In genomic region chr10:120824864-120825263, GRCh38 we compare ENCODE assay signal across 9 cellular contexts. TPM values are rescaled to one million over a fixed set of nuclear protein-coding genes. Genes with fewer than 3 reads are reported as not detected.
A peak's percentile ranks its signal among the peaks of the same experiment; 100 is the strongest.
DNase-seq lines count a peak whose midpoint lies in the region; ATAC-seq and TF ChIP-seq lines count a peak whose summit lies in the region.
"Had no signal": no experiment of that assay in that cellular context is flagged by ENCODE, and none has a peak within 500 bp of the region (broad histone marks: within the 10 kb centered on the region; RNA-seq: fewer than 3 reads in every experiment).

No MANE protein-coding gene starts in this region.

- no peaks in the 10 kb centered on the region for H3K27me3 ChIP-seq in liver (ENCODE audit: control insufficient read depth in 4 of 4, insufficient read depth in 4 of 4, low read length in 3 of 4)

- H3K36me3 Mint-ChIP-seq in T-helper 2 cell treated with Interferon-gamma antibody and Interleukin-4, amounts not matched to agents 5 μg/mL and 100 μg/mL, for 36 hours (ENCODE audit: low read depth): no peaks in the 10 kb centered on the region

- H3K4me3 Mint-ChIP-seq in T-helper 2 cell treated with Interferon-gamma antibody and Interleukin-4, amounts not matched to agents 5 μg/mL and 100 μg/mL, for 36 hours: no peak overlapping the region
- H3K4me3 Mint-ChIP-seq: T-helper 1 cell treated with Interleukin-12 subunit alpha and Interleukin-12 subunit beta and Interleukin-4 antibody, amounts not matched to agents 30 μg/mL and 1 μg/mL, for 36 hours had no signal

- H3K27ac Mint-ChIP-seq in T-helper 2 cell treated with Interferon-gamma antibody and Interleukin-4, amounts not matched to agents 5 μg/mL and 100 μg/mL, for 36 hours: no peak overlapping the region
- H3K27ac Mint-ChIP-seq: T-helper 1 cell treated with Interleukin-12 subunit alpha and Interleukin-12 subunit beta and Interleukin-4 antibody, amounts not matched to agents 30 μg/mL and 1 μg/mL, for 36 hours had no signal

- ATAC-seq in GM18520 (IDR thresholded peaks at IDR 0.05; ENCODE audit: unreplicated experiment): no peak

- CTCF ChIA-PET in GM10248 (lab: Yijun Ruan, JAX): interaction anchor here (0.7 to 3.7 kb wide), 7 partner anchors 8 to 31 kb away, joined by 3 to 13 read pairs (median 5); no protein-coding TSS in a partner anchor

- peaks cover 0 to 2% (median 0%) of the 10 kb centered on the region in 4 donors for H3K4me1 ChIP-seq in liver (ENCODE audit: control insufficient read depth in 4 of 4, insufficient read depth in 4 of 4, low read length in 3 of 4)

- H3K4me1 Mint-ChIP-seq in T-helper 2 cell treated with Interferon-gamma antibody and Interleukin-4, amounts not matched to agents 5 μg/mL and 100 μg/mL, for 36 hours (ENCODE audit: low read depth): no peaks in the 10 kb centered on the region

- H3K9me3 Mint-ChIP-seq in T-helper 2 cell treated with Interferon-gamma antibody and Interleukin-4, amounts not matched to agents 5 μg/mL and 100 μg/mL, for 36 hours: no peaks in the 10 kb centered on the region
- H3K9me3 Mint-ChIP-seq: T-helper 1 cell treated with Interleukin-12 subunit alpha and Interleukin-12 subunit beta and Interleukin-4 antibody, amounts not matched to agents 30 μg/mL and 1 μg/mL, for 36 hours had no signal

- 42% methylated on average over 10 of the region's 10 CpGs for WGBS in liver

- H3K9ac ChIP-seq in liver (ENCODE audit: low read depth in 1 of 2, low read length in 2 of 2): no peak overlapping the region

- POLR2A ChIA-PET in GM10248 (lab: Yijun Ruan, JAX): no interaction called here

- H3K27ac ChIP-seq in liver (ENCODE audit: low read depth in 1 of 2, low read length in 2 of 2): no peak overlapping the region

- H3K36me3 ChIP-seq in liver (ENCODE audit: control insufficient read depth in 4 of 4, insufficient read depth in 3 of 4, low read depth in 1 of 4, low read length in 3 of 4): no peaks in the 10 kb centered on the region

- peak; percentile 38 for DNase-seq in GM10248 (ENCODE audit: extremely low spot score)
- DNase-seq in Kasumi-1 (lab: John Stamatoyannopoulos, UW): peak; percentile 42 to 50
- no peak for DNase-seq in T-helper 2 cell treated with Interferon-gamma antibody and Interleukin-4, amounts not matched to agents 5 μg/mL and 100 μg/mL, for 36 hours (ENCODE audit: low spot score)
- DNase-seq in NCI-H2171 treated with DMSO at 0.1 percent for 48 hours (lab: John Stamatoyannopoulos, UW): no peak
- no peak for DNase-seq in stimulated activated CD4-positive, alpha-beta T cell treated with anti-CD3 and anti-CD28 coated beads, Interleukin-4, amount 100 ng/mL, for 4 hours

- peak; percentile 53 for TF ChIP-seq CTCF in GM10248 (IDR thresholded peaks at IDR 0.05; ENCODE audit: control extremely low read depth, extremely low read depth, low read depth, missing control alignments)
- 0 out of 2 replicates have a peak, but pooled peaks have one; percentile 28 for TF ChIP-seq CTCF in WI38 (IDR thresholded peaks at IDR 0.05; ENCODE audit: low read depth, low read length)
- peak; percentile 45 for TF ChIP-seq CTCF in liver (IDR thresholded peaks at IDR 0.05; ENCODE audit: low read depth, low read length, missing input control)

- no peaks in the 10 kb centered on the region for H3K27me3 Mint-ChIP-seq in T-helper 2 cell treated with Interferon-gamma antibody and Interleukin-4, amounts not matched to agents 5 μg/mL and 100 μg/mL, for 36 hours (ENCODE audit: low read depth)

- TF ChIP-seq RAD21 in liver (IDR thresholded peaks at IDR 0.05): peak; percentile 68 to 74

- H3K4me3 ChIP-seq in WI38 (ENCODE audit: low read depth, low read length) (no peak overlapping the region), liver (ENCODE audit: low read depth in 1 of 3, low read length in 3 of 3) (no peak overlapping the region)

- H3K9me3 ChIP-seq in liver (ENCODE audit: control insufficient read depth in 4 of 4, low read length in 3 of 4): no peaks in the 10 kb centered on the region

TF ChIP-seq in liver, 16 proteins besides CTCF, POLR2A, EP300 and RAD21:
- TF ChIP-seq HNF4A (conservative IDR thresholded peaks at IDR 0.05): no peak
- no peak for TF ChIP-seq JUND (IDR thresholded peaks at IDR 0.05)
- no peak for TF ChIP-seq YY1 (IDR thresholded peaks at IDR 0.05)
- no peak for TF ChIP-seq FOXA1 (IDR thresholded peaks at IDR 0.05)
- no peak for TF ChIP-seq MAX (IDR thresholded peaks at IDR 0.05)
- TF ChIP-seq HNF4G (IDR thresholded peaks at IDR 0.05): no peak
- TF ChIP-seq SP1 (IDR thresholded peaks at IDR 0.05): no peak
- TF ChIP-seq TAF1 (conservative IDR thresholded peaks at IDR 0.05): no peak
- no peak for TF ChIP-seq REST (IDR thresholded peaks at IDR 0.05)
- no peak for TF ChIP-seq EGR1 (IDR thresholded peaks at IDR 0.05; ENCODE audit: low read depth in 2 of 2)
- no peak for TF ChIP-seq RXRA (IDR thresholded peaks at IDR 0.05)
- no peak for TF ChIP-seq ZBTB33 (IDR thresholded peaks at IDR 0.05)
- no peak for TF ChIP-seq ATF3 (IDR thresholded peaks at IDR 0.05)
- TF ChIP-seq GABPA (IDR thresholded peaks at IDR 0.05 in 1 of 2, conservative IDR thresholded peaks at IDR 0.05 in 1 of 2): no peak
- no peak for TF ChIP-seq NR2F2 (IDR thresholded peaks at IDR 0.05)
- no peak for TF ChIP-seq FOXA2 (IDR thresholded peaks at IDR 0.05)

RNA-seq across cellular contexts. Expression of gene WDR11, which starts 26.3 kb away (rescaled TPM):
- total RNA-seq in liver: 10 to 100 TPM; 28.5 to 51.0 TPM
- 10 to 100 TPM; 12.5 to 13.5 TPM for polyA plus RNA-seq in liver

Comparison
In these comparisons a context has a peak if more than half of its experiments do, and no peak if none do; other contexts are left out.
1. DNase-seq: peak in GM10248 (single experiment) and Kasumi-1 (2 of 2); none in T-helper 2 cell treated with Interferon-gamma antibody and Interleukin-4, amounts not matched to agents 5 μg/mL and 100 μg/mL, for 36 hours (single experiment), NCI-H2171 treated with DMSO at 0.1 percent for 48 hours (single experiment) and stimulated activated CD4-positive, alpha-beta T cell treated with anti-CD3 and anti-CD28 coated beads, Interleukin-4, amount 100 ng/mL, for 4 hours (0 of 2).
2. Peak in every context shown above with its lines, with median percentiles within 50 percentile points of each other: CTCF ChIP-seq.